ENCODE assay signal across 10 cellular contexts in the genomic region with DNA sequence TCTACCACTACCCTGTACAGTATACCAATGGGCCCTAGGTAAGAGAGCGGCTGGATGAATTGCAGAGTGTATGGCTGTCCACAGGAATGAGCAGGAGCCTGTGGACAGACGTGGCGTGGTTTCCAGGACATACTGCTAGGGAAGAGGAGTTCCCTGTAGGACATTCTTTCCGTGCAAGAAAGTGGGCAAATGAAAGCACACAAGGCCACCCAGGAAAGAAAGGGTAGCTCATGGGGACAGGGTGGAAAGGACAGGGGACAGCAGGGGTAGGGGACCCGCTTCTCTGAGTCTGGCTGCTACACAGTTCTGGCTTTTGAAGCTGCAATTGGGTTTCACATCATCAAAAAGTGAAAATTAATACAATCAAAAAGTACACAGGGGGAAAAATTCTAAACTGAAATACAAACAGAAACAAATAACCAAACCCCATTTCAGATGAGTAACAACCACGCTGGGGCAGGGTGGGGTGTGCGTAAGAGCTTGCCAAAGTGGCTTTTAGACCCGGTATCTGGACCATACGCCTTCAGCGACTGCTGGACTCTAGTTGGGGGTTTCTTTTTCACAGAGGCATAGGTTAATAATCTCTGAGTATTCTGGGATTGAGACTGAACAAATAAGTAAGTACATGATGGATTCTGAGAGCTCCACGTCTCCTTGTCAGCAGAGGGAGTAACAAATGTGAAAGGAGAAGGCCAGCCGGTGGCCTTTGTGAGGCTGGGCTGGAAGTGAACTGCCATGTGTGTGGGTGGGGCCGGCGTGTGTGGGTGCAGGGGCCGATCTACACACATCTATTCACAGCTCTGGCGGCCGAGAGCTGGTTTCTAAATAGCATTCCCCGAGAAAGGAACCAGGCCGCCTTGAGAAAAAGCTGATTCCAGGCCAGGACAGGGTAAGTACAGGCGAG.
DNase-seq lines count a peak whose midpoint lies in the region; ATAC-seq, FAIRE-seq and TF ChIP-seq lines count a peak whose summit lies in the region.
"Had no signal": no experiment of that assay in that cellular context is flagged by ENCODE, and none has a peak within 500 bp of the region (broad histone marks: within the 10 kb centered on the region; RNA-seq: fewer than 3 reads in every experiment).

No MANE protein-coding gene starts in this region.

- peak; percentile 33 for FAIRE-seq in endometrium (lab: Jason Lieb, UNC)

- H3K27me3 ChIP-seq in upper lobe of right lung, result no peaks in the 10 kb centered on the region
- no peaks in the 10 kb centered on the region for H3K27me3 ChIP-seq in brain microvascular endothelial cell (replicated peaks)
- H3K27me3 ChIP-seq: BLaER1 had no signal

- H3K27ac ChIP-seq in upper lobe of right lung, result peak overlapping the region; percentile 24
- H3K27ac ChIP-seq in brain microvascular endothelial cell, result no peak overlapping the region
- H3K27ac ChIP-seq: BLaER1 had no signal

- in situ Hi-C loops in brain microvascular endothelial cell (cut with HindIII; ENCODE audit: low pct_ligation_motif_present, low sequenced_read_pairs), result no loop called here

- H3K4me3 ChIP-seq in upper lobe of right lung (no peak overlapping the region), brain microvascular endothelial cell (ENCODE audit: low read depth, low read length) (no peak overlapping the region)
- H3K4me3 ChIP-seq: BLaER1 had no signal

- H3K4me1 ChIP-seq in upper lobe of right lung, result peaks cover 7% of the 10 kb centered on the region

- TF ChIP-seq CTCF in upper lobe of right lung (IDR thresholded peaks at IDR 0.05), result no peak
- no peak for TF ChIP-seq CTCF in brain microvascular endothelial cell (IDR thresholded peaks at IDR 0.05; ENCODE audit: low read depth, low read length, missing control alignments)

- intact Hi-C loops in upper lobe of right lung (cut with DNase I), result no loop called here

- H3K36me3 ChIP-seq in upper lobe of right lung, result no peaks in the 10 kb centered on the region
- no peaks in the 10 kb centered on the region for H3K36me3 ChIP-seq in brain microvascular endothelial cell (replicated peaks)

- peak; percentile 85 for ATAC-seq in upper lobe of right lung

- DNase-seq in activated effector memory CD4-positive, alpha-beta T cell treated with anti-CD3 and anti-CD28 coated beads, Interleukin-2, amount 50 U/mL, for 16 hours, result peak; percentile 44
- no peak for DNase-seq in activated effector memory CD4-positive, alpha-beta T cell treated with Interleukin-2 at 50 U/mL for 16 hours
- DNase-seq in myocyte (ENCODE audit: low read depth) (peak; percentile 86), upper lobe of right lung (no peak), NCI-H2227 (lab: John Stamatoyannopoulos, UW; ENCODE audit: unreplicated experiment) (no peak), SHP77 treated with DMSO at 0.1 percent for 48 hours (lab: John Stamatoyannopoulos, UW) (no peak), brain microvascular endothelial cell (no peak)
- DNase-seq: stimulated activated CD4-positive, alpha-beta T cell treated with anti-CD3 and anti-CD28 coated beads, Interleukin-12 subunit alpha, Interleukin-12 subunit beta, amount 100 ng/mL, for 4 hours had no signal

- no peaks in the 10 kb centered on the region for H3K9me3 ChIP-seq in upper lobe of right lung

Comparison
In these comparisons a context has a peak if more than half of its experiments do, and no peak if none do; other contexts are left out.
1. DNase-seq: peak in activated effector memory CD4-positive, alpha-beta T cell treated with anti-CD3 and anti-CD28 coated beads, Interleukin-2, amount 50 U/mL, for 16 hours (single experiment) and myocyte (single experiment); none in activated effector memory CD4-positive, alpha-beta T cell treated with Interleukin-2 at 50 U/mL for 16 hours (single experiment), upper lobe of right lung (single experiment), NCI-H2227 (single experiment), SHP77 treated with DMSO at 0.1 percent for 48 hours (single experiment) and brain microvascular endothelial cell (single experiment).